Comparison of ENCODE assay signal across 11 cellular contexts in genomic region chr17:57990037-57990436, GRCh38. TPM values are rescaled to one million over a fixed set of nuclear protein-coding genes. Genes with fewer than 3 reads are reported as not detected.
DNase-seq lines count a peak whose midpoint lies in the region; ATAC-seq and TF ChIP-seq lines count a peak whose summit lies in the region.
"Had no signal": no experiment of that assay in that cellular context is flagged by ENCODE, and none has a peak within 500 bp of the region (broad histone marks: within the 10 kb centered on the region; RNA-seq: fewer than 3 reads in every experiment).

No MANE protein-coding gene starts in this region.

- H3K36me3 ChIP-seq in heart right ventricle = peaks cover 0 to 3% (median 0%) of the 10 kb centered on the region in 9 donors
- no peaks in the 10 kb centered on the region for H3K36me3 ChIP-seq in liver (ENCODE audit: control insufficient read depth in 4 of 4, insufficient read depth in 3 of 4, low read depth in 1 of 4, low read length in 3 of 4)
- no peaks in the 10 kb centered on the region for H3K36me3 ChIP-seq in stomach
- no peaks in the 10 kb centered on the region for H3K36me3 ChIP-seq in mucosa of descending colon (ENCODE audit: low read depth)

- TF ChIP-seq EP300 in stomach (IDR thresholded peaks at IDR 0.05) = no peak

- no peaks in the 10 kb centered on the region for H3K9me3 ChIP-seq in heart right ventricle
- H3K9me3 ChIP-seq in liver (ENCODE audit: control insufficient read depth in 4 of 4, low read length in 3 of 4) = no peaks in the 10 kb centered on the region
- H3K9me3 ChIP-seq in stomach = no peaks in the 10 kb centered on the region
- H3K9me3 ChIP-seq in mucosa of descending colon = no peaks in the 10 kb centered on the region

- intact Hi-C loops in heart right ventricle (cut with DNase I) (loop anchor here in 4 of 10 donors (5.0 to 10.0 kb wide), 4 partner anchors 118 to 875 kb away; no protein-coding TSS in a partner anchor), cardiac septum (cut with DNase I) (loop anchor here (10.0 kb wide), 1 partner anchor 325 kb away; no protein-coding TSS in a partner anchor), stomach (cut with DNase I; ENCODE audit: low total_unique reads) (no loop called here), mucosa of descending colon (cut with DNase I, micrococcal nuclease) (no loop called here)

- no peak for TF ChIP-seq POLR2A in stomach (IDR thresholded peaks at IDR 0.05)

- H3K27ac ChIP-seq in heart right ventricle (peak overlapping the region in 9 of 10 donors; percentile 95 to 99 (median 98)), VCaP (peak overlapping the region; percentile 98; the same call in 1 of the 2 replicates), liver (ENCODE audit: low read depth in 1 of 2, low read length in 2 of 2) (peak overlapping the region in 1 of 2 donors; percentile 93), stomach (peak overlapping the region in 4 of 5 donors; percentile 97 to 100 (median 98))

- no peak for TF ChIP-seq RAD21 in liver (IDR thresholded peaks at IDR 0.05)

- ATAC-seq in heart right ventricle (no peak), GM19395 (IDR thresholded peaks at IDR 0.05; ENCODE audit: unreplicated experiment) (no peak), mucosa of descending colon (no peak)

- H3K4me3 ChIP-seq in heart right ventricle (no peak overlapping the region), liver (ENCODE audit: low read depth in 1 of 3, low read length in 3 of 3) (no peak overlapping the region), stomach (no peak overlapping the region), mucosa of descending colon (no peak overlapping the region)

- H3K4me1 ChIP-seq in heart right ventricle = peaks cover 11 to 80% (median 59%) of the 10 kb centered on the region in 9 donors
- H3K4me1 ChIP-seq in liver (ENCODE audit: control insufficient read depth in 4 of 4, insufficient read depth in 4 of 4, low read length in 3 of 4) = peaks cover 2 to 36% (median 25%) of the 10 kb centered on the region in 4 donors
- H3K4me1 ChIP-seq in stomach = peaks cover 31 to 67% (median 47%) of the 10 kb centered on the region in 4 donors
- H3K4me1 ChIP-seq in mucosa of descending colon (ENCODE audit: low read depth) = peaks cover 21% of the 10 kb centered on the region

- H3K9ac ChIP-seq in liver (ENCODE audit: low read depth in 1 of 2, low read length in 2 of 2) = no peak overlapping the region

- no peak for TF ChIP-seq CTCF in heart right ventricle (IDR thresholded peaks at IDR 0.05)
- no peak for TF ChIP-seq CTCF in VCaP (conservative IDR thresholded peaks at IDR 0.05)
- no peak for TF ChIP-seq CTCF in liver (IDR thresholded peaks at IDR 0.05; ENCODE audit: low read depth, low read length, missing input control)
- no peak for TF ChIP-seq CTCF in stomach (IDR thresholded peaks at IDR 0.05)
- TF ChIP-seq CTCF in GM10266 (IDR thresholded peaks at IDR 0.05; ENCODE audit: control insufficient read depth, insufficient read depth, low read depth, missing control alignments) = no peak
- no peak for TF ChIP-seq CTCF in mucosa of descending colon (IDR thresholded peaks at IDR 0.05)

- 67 to 79% methylated on average over 2 of the region's 2 CpGs for WGBS in heart right ventricle, 2 donors
- 71% methylated on average over 2 of the region's 2 CpGs for WGBS in liver
- WGBS in stomach, 5 donors = 68 to 76% (median 71%) methylated on average over 2 of the region's 2 CpGs

- no peak for DNase-seq in heart right ventricle
- no peak for DNase-seq in cardiac septum (ENCODE audit: low spot score)
- DNase-seq in stomach = no peak
- DNase-seq in GM10266 (ENCODE audit: extremely low spot score) = no peak
- DNase-seq in mucosa of descending colon = no peak
- DNase-seq: NCI-H2081 treated with DMSO at 0.1 percent for 48 hours, SIG-M5, substantia nigra had no signal

- H3K27me3 ChIP-seq in heart right ventricle = no peaks in the 10 kb centered on the region
- no peaks in the 10 kb centered on the region for H3K27me3 ChIP-seq in liver (ENCODE audit: control insufficient read depth in 4 of 4, insufficient read depth in 4 of 4, low read length in 3 of 4)
- no peaks in the 10 kb centered on the region for H3K27me3 ChIP-seq in stomach

TF ChIP-seq in liver, 16 proteins besides CTCF, POLR2A, EP300 and RAD21:
- TF ChIP-seq RXRA (IDR thresholded peaks at IDR 0.05) (no peak), NR2F2 (IDR thresholded peaks at IDR 0.05) (peak; percentile 70), GABPA (IDR thresholded peaks at IDR 0.05 in 1 of 2, conservative IDR thresholded peaks at IDR 0.05 in 1 of 2) (no peak), TAF1 (conservative IDR thresholded peaks at IDR 0.05) (no peak), SP1 (IDR thresholded peaks at IDR 0.05) (no peak), FOXA1 (IDR thresholded peaks at IDR 0.05) (no peak), MAX (IDR thresholded peaks at IDR 0.05) (no peak), JUND (IDR thresholded peaks at IDR 0.05) (no peak), HNF4G (IDR thresholded peaks at IDR 0.05) (no peak)

RNA-seq across cellular contexts. Expression of gene VEZF1, which starts 2.0 kb away (rescaled TPM):
- 10 to 100 TPM; 56.2 to 81.2 (median 61.5) TPM for total RNA-seq in heart right ventricle
- 10 to 100 TPM; 17.5 to 21.7 TPM for polyA plus RNA-seq in heart right ventricle
- 55.3 TPM for total RNA-seq in cardiac septum
- total RNA-seq in liver = 10 to 100 TPM; 14.6 to 26.2 TPM
- 1 to 10 TPM; 7.9 to 8.2 TPM for polyA plus RNA-seq in liver
- total RNA-seq in stomach = 100 to 1,000 TPM in 1 of 5 donors, 10 to 100 TPM in 3, 1 to 10 TPM in 1; 7.8 to 103 (median 31.0) TPM
- polyA plus RNA-seq in stomach = 10 to 100 TPM; 15.8 to 27.2 (median 19.7) TPM
- total RNA-seq in mucosa of descending colon = 100 to 1,000 TPM in 1 of 3 donors, 10 to 100 TPM in 2; 48.1 to 107 (median 48.9) TPM

RNA-seq across cellular contexts. Expression of gene SRSF1, which starts 17.0 kb away (rescaled TPM):
- total RNA-seq in heart right ventricle (100 to 1,000 TPM in 3 of 10 donors, 10 to 100 TPM in 7; 79.8 to 130 (median 94.7) TPM), cardiac septum (105 TPM), liver (100 to 1,000 TPM; 162 to 201 TPM), stomach (100 to 1,000 TPM; 160 to 351 (median 242) TPM), mucosa of descending colon (100 to 1,000 TPM; 150 to 188 (median 184) TPM)
- polyA plus RNA-seq in heart right ventricle (10 to 100 TPM; 70.3 to 76.3 TPM), liver (10 to 100 TPM; 52.3 to 65.4 TPM), stomach (10 to 100 TPM; 81.7 to 97.9 (median 84.0) TPM)

RNA-seq across cellular contexts. Expression of gene CUEDC1, which starts 34.8 kb away (rescaled TPM):
- 10 to 100 TPM; 38.3 to 65.0 (median 47.2) TPM for total RNA-seq in heart right ventricle
- polyA plus RNA-seq in heart right ventricle = 10 to 100 TPM; 26.9 to 33.1 TPM
- total RNA-seq in cardiac septum = 46.6 TPM
- 1 to 10 TPM; 2.6 to 3.2 TPM for total RNA-seq in liver
- polyA plus RNA-seq in liver = 1 to 10 TPM; 3.6 to 4.9 TPM
- total RNA-seq in stomach = 100 to 1,000 TPM in 1 of 5 donors, 10 to 100 TPM in 4; 10.5 to 111 (median 23.6) TPM
- 10 to 100 TPM; 16.5 to 30.1 (median 19.8) TPM for polyA plus RNA-seq in stomach
- 10 to 100 TPM; 23.5 to 46.8 (median 23.6) TPM for total RNA-seq in mucosa of descending colon
